ENCODE assay signal across 8 cellular contexts in genomic region chr22:45007247-45007945, GRCh38. TPM values are rescaled to one million over a fixed set of nuclear protein-coding genes. Genes with fewer than 3 reads are reported as not detected.
A peak's percentile ranks its signal among the peaks of the same experiment; 100 is the strongest.
DNase-seq lines count a peak whose midpoint lies in the region; ATAC-seq and TF ChIP-seq lines count a peak whose summit lies in the region.

No MANE protein-coding gene starts in this region.

- H3K14ac ChIP-seq in mesenchymal stem cell (ENCODE audit: low read length in 2 of 2): no peak overlapping the region

- peak overlapping the region in 1 of 2 experiments; percentile 37 for H3K4me3 ChIP-seq in mesenchymal stem cell (ENCODE audit: insufficient read depth in 1 of 2, low read depth in 1 of 2, low read length in 2 of 2)
- no peak overlapping the region for H3K4me3 ChIP-seq in effector memory CD4-positive, alpha-beta T cell (ENCODE audit: insufficient read depth, low read depth, low read length, poor library complexity, severe bottlenecking)

- TF ChIP-seq CTCF in RWPE1 (conservative IDR thresholded peaks at IDR 0.05; ENCODE audit: low read depth): no peak

- no peak overlapping the region for H2AK5ac ChIP-seq in mesenchymal stem cell (ENCODE audit: low read length, severe bottlenecking)

- H3K27me3 ChIP-seq in mesenchymal stem cell (ENCODE audit: control insufficient read depth in 1 of 2, insufficient read depth in 1 of 2, low read length in 2 of 2): peaks cover 70 to 73% of the 10 kb centered on the region in 2 experiments
- H3K27me3 ChIP-seq in effector memory CD4-positive, alpha-beta T cell (replicated peaks; ENCODE audit: control insufficient read depth, insufficient read depth, low read length, poor library complexity, severe bottlenecking): peaks cover 26% of the 10 kb centered on the region

- peak; percentile 7 for DNase-seq in stimulated activated CD4-positive, alpha-beta T cell treated with anti-CD3 and anti-CD28 coated beads, Interleukin-4, amount 100 ng/mL, for 1 hour
- DNase-seq in stimulated activated CD4-positive, alpha-beta T cell treated with anti-CD3 and anti-CD28 coated beads, Interleukin-4, amount 100 ng/mL, for 4 hours: no peak
- DNase-seq in cerebellum (ENCODE audit: low spot score) (peak; percentile 15), mesenchymal stem cell (peak; percentile 34), RWPE1 (ENCODE audit: low spot score) (no peak), SIG-M5 treated with dmso at 0.1 percent for 504 hours (lab: John Stamatoyannopoulos, UW; ENCODE audit: unreplicated experiment) (no peak)
- DNase-seq in effector memory CD4-positive, alpha-beta T cell: no peak

- H3K27ac ChIP-seq in mesenchymal stem cell (ENCODE audit: low read length, poor library complexity, severe bottlenecking): no peak overlapping the region
- no peak overlapping the region for H3K27ac ChIP-seq in RWPE1
- no peak overlapping the region for H3K27ac ChIP-seq in effector memory CD4-positive, alpha-beta T cell (ENCODE audit: insufficient read depth, low read length, poor library complexity, severe bottlenecking)

- H3K18ac ChIP-seq in mesenchymal stem cell (ENCODE audit: low read depth in 1 of 2, low read length in 2 of 2): no peak overlapping the region

- no peak overlapping the region for H2AFZ ChIP-seq in mesenchymal stem cell (ENCODE audit: low read depth, low read length)

- peaks cover 26% of the 10 kb centered on the region for H3K4me1 ChIP-seq in mesenchymal stem cell (ENCODE audit: control insufficient read depth, insufficient read depth, low read depth, low read length)
- peaks cover 11% of the 10 kb centered on the region for H3K4me1 ChIP-seq in effector memory CD4-positive, alpha-beta T cell (ENCODE audit: control insufficient read depth, insufficient read depth, low read length, poor library complexity, severe bottlenecking)

- no peaks in the 10 kb centered on the region for H3K36me3 ChIP-seq in mesenchymal stem cell (ENCODE audit: control insufficient read depth in 1 of 2, insufficient read depth in 2 of 2, low read depth in 1 of 2, low read length in 2 of 2)
- H3K36me3 ChIP-seq in effector memory CD4-positive, alpha-beta T cell (ENCODE audit: control insufficient read depth, insufficient read depth, low read length): no peaks in the 10 kb centered on the region

- no peak overlapping the region for H3K9ac ChIP-seq in mesenchymal stem cell (ENCODE audit: low read length)

- no peak overlapping the region for H3K4ac ChIP-seq in mesenchymal stem cell (ENCODE audit: low read depth in 1 of 2, low read length in 2 of 2)

- ATAC-seq in GM21390 (IDR thresholded peaks at IDR 0.05; ENCODE audit: unreplicated experiment): no peak

- no peak overlapping the region for H2BK15ac ChIP-seq in mesenchymal stem cell (ENCODE audit: low read depth, poor library complexity, severe bottlenecking)

- no peak overlapping the region for H4K8ac ChIP-seq in mesenchymal stem cell (ENCODE audit: low read length)

- POLR2A ChIA-PET in RWPE1 (lab: Yijun Ruan, JAX; ENCODE audit: low non-redundant PET): no interaction called here

- H4K91ac ChIP-seq in mesenchymal stem cell (ENCODE audit: low read length): no peak overlapping the region

- CTCF ChIA-PET in RWPE1 (lab: Yijun Ruan, JAX): interaction anchor here (0.6 to 0.7 kb wide), 3 partner anchors 74 to 997 kb away, joined by 3 read pairs; no protein-coding TSS in a partner anchor

- no peak overlapping the region for H2BK12ac ChIP-seq in mesenchymal stem cell (ENCODE audit: low read length in 2 of 2)

- no peak overlapping the region for H2BK5ac ChIP-seq in mesenchymal stem cell (ENCODE audit: low read depth, low read length, poor library complexity, severe bottlenecking)

- no peaks in the 10 kb centered on the region for H3K9me3 ChIP-seq in mesenchymal stem cell (ENCODE audit: control insufficient read depth, low read length)
- H3K9me3 ChIP-seq in effector memory CD4-positive, alpha-beta T cell (ENCODE audit: control insufficient read depth, low read length): no peaks in the 10 kb centered on the region

- no peak overlapping the region for H2BK120ac ChIP-seq in mesenchymal stem cell (ENCODE audit: low read depth, low read length)

- H3K79me1 ChIP-seq in mesenchymal stem cell (replicated peaks; ENCODE audit: low read length, poor library complexity, severe bottlenecking): no peaks in the 10 kb centered on the region

- peak overlapping the region; percentile 86 for H3K4me2 ChIP-seq in mesenchymal stem cell (ENCODE audit: low read length, poor library complexity, severe bottlenecking)

- 0% methylated on average over 12 of the region's 91 CpGs for WGBS in mesenchymal stem cell

- H3K23ac ChIP-seq in mesenchymal stem cell (ENCODE audit: low read length in 2 of 2): no peak overlapping the region

RNA-seq across cellular contexts. Expression of gene PHF21B, which starts 2.4 kb away (rescaled TPM):
- total RNA-seq in cerebellum: 21.9 TPM
- polyA plus RNA-seq in mesenchymal stem cell (2013, experiment 1 of 2): 0.11 TPM
- polyA plus RNA-seq in mesenchymal stem cell (2013, experiment 2 of 2): 0.05 TPM

Comparison
In these comparisons a context has a peak if more than half of its experiments do, and no peak if none do; other contexts are left out.
1. DNase-seq: peak in stimulated activated CD4-positive, alpha-beta T cell treated with anti-CD3 and anti-CD28 coated beads, Interleukin-4, amount 100 ng/mL, for 1 hour (single experiment), cerebellum (single experiment) and mesenchymal stem cell (single experiment); none in stimulated activated CD4-positive, alpha-beta T cell treated with anti-CD3 and anti-CD28 coated beads, Interleukin-4, amount 100 ng/mL, for 4 hours (0 of 2), RWPE1 (single experiment), effector memory CD4-positive, alpha-beta T cell (0 of 3) and SIG-M5 treated with dmso at 0.1 percent for 504 hours (single experiment).